Comparison of ENCODE assay signal across 16 cellular contexts in genomic region chr2:42459296-42459695, GRCh38. TPM values are rescaled to one million over a fixed set of nuclear protein-coding genes. Genes with fewer than 3 reads are reported as not detected.
DNase-seq lines count a peak whose midpoint lies in the region; ATAC-seq and TF ChIP-seq lines count a peak whose summit lies in the region.
"Had no signal": no experiment of that assay in that cellular context is flagged by ENCODE, and none has a peak within 500 bp of the region (broad histone marks: within the 10 kb centered on the region; RNA-seq: fewer than 3 reads in every experiment).

No MANE protein-coding gene starts in this region.

- H3K27ac Mint-ChIP-seq in H9, result peak overlapping the region; percentile 59 to 89 (median 71); a peak in 6 of 7 replicates
- H3K27ac Mint-ChIP-seq in WTC11, result peak overlapping the region; percentile 81
- H3K27ac Mint-ChIP-seq: CD4-positive, CD25-positive, alpha-beta regulatory T cell had no signal

- H3K56ac ChIP-seq in H9 (ENCODE audit: insufficient read length, low read depth, low read length), result no peak overlapping the region

- H3K27me3 ChIP-seq in H9 (ENCODE audit: insufficient read depth, low read length) (no peaks in the 10 kb centered on the region), Peyer's patch (no peaks in the 10 kb centered on the region)
- H3K27me3 ChIP-seq: BLaER1 treated with 17β-estradiol and CSF1 and Interleukin-3, amounts not matched to agents 10 nM and 100 nM had no signal

- no peaks in the 10 kb centered on the region for H3K27me3 Mint-ChIP-seq in H9 (ENCODE audit: low read depth)
- H3K27me3 Mint-ChIP-seq in WTC11 (ENCODE audit: low read depth), result no peaks in the 10 kb centered on the region

- no peak overlapping the region for H3K9ac ChIP-seq in H9 (ENCODE audit: extremely low read depth, insufficient read length, low read length)
- H3K9ac ChIP-seq: BLaER1 treated with 17β-estradiol and CSF1 and Interleukin-3, amounts not matched to agents 10 nM and 100 nM had no signal

- TF ChIP-seq CTCF in H9 (conservative IDR thresholded peaks at IDR 0.05) (no peak), WTC11 (IDR thresholded peaks at IDR 0.05) (no peak), epithelial cell of esophagus (IDR thresholded peaks at IDR 0.05; ENCODE audit: insufficient read depth, low read depth, low read length, missing control alignments) (no peak), Peyer's patch (IDR thresholded peaks at IDR 0.05) (no peak)

- POLR2A ChIA-PET in WTC11 (lab: Charles Lee), result no interaction called here

- no peak overlapping the region for H4K91ac ChIP-seq in H9 (ENCODE audit: insufficient read length, low read depth, low read length)

- no peak overlapping the region for H2BK5ac ChIP-seq in H9 (ENCODE audit: insufficient read length, low read length)

- H4K5ac ChIP-seq in H9 (ENCODE audit: insufficient read length, low read depth, low read length), result no peak overlapping the region

- no peak overlapping the region for H2BK20ac ChIP-seq in H9 (ENCODE audit: low read depth, low read length, poor library complexity, severe bottlenecking)

- no peak overlapping the region for H2AK5ac ChIP-seq in H9 (ENCODE audit: insufficient read length, low read length)

- CTCF ChIA-PET in WTC11 (lab: Charles Lee), result no interaction called here

- no peak overlapping the region for H3K23ac ChIP-seq in H9 (ENCODE audit: insufficient read length, low read depth, low read length)

- no peaks in the 10 kb centered on the region for H3K79me2 ChIP-seq in H9 (ENCODE audit: insufficient read depth, low read length)

- H4K20me1 ChIP-seq in H9 (ENCODE audit: control insufficient read depth, insufficient read depth, insufficient read length), result no peaks in the 10 kb centered on the region
- H4K20me1 ChIP-seq: BLaER1 treated with 17β-estradiol and CSF1 and Interleukin-3, amounts not matched to agents 10 nM and 100 nM had no signal

- H3K4me1 ChIP-seq in H9 (ENCODE audit: insufficient read depth, low read length), result no peaks in the 10 kb centered on the region
- no peaks in the 10 kb centered on the region for H3K4me1 ChIP-seq in Peyer's patch
- H3K4me1 ChIP-seq: BLaER1 treated with 17β-estradiol and CSF1 and Interleukin-3, amounts not matched to agents 10 nM and 100 nM had no signal

- no peak for TF ChIP-seq POLR2A in Peyer's patch (IDR thresholded peaks at IDR 0.05)

- H3K4me1 Mint-ChIP-seq in H9 (peaks cover 28 to 44% of the 10 kb centered on the region in 2 experiments), WTC11 (peaks cover 27% of the 10 kb centered on the region)
- H3K4me1 Mint-ChIP-seq: CD4-positive, CD25-positive, alpha-beta regulatory T cell had no signal

- H3K4me2 ChIP-seq in H9 (ENCODE audit: insufficient read depth, insufficient read length, low read length), result no peak overlapping the region
- H3K4me2 ChIP-seq: BLaER1 treated with 17β-estradiol and CSF1 and Interleukin-3, amounts not matched to agents 10 nM and 100 nM had no signal

- H3K4me3 ChIP-seq in epithelial cell of esophagus (ENCODE audit: low read length) (no peak overlapping the region), Peyer's patch (no peak overlapping the region)
- H3K4me3 ChIP-seq: BLaER1 treated with 17β-estradiol and CSF1 and Interleukin-3, amounts not matched to agents 10 nM and 100 nM; GM12878 had no signal

- H2BK120ac ChIP-seq in H9 (ENCODE audit: low read depth, low read length, poor library complexity, severe bottlenecking), result no peak overlapping the region

- no CpG with 5 or more reads among the region's 3 CpGs for WGBS in H9 (ENCODE audit: extremely low coverage, insufficient read length, low lambda C conversion rate)

- DNase-seq in H9, result no peak
- DNase-seq in WTC11 (ENCODE audit: low spot score), result no peak
- DNase-seq in epithelial cell of esophagus (ENCODE audit: low read depth), result peak; percentile 18
- DNase-seq in renal cortical epithelial cell (ENCODE audit: low read depth), result peak; percentile 11
- DNase-seq in stimulated activated CD4-positive, alpha-beta T cell treated with anti-CD3 and anti-CD28 coated beads, Interleukin-1b, Interleukin-23, amount 100 ng/mL, for 48 hours, result no peak
- DNase-seq in stimulated activated naive CD4-positive, alpha-beta T cell (lab: John Stamatoyannopoulos, UW), result no peak
- no peak for DNase-seq in Peyer's patch
- DNase-seq: ACHN; Calu3; CD4-positive, CD25-positive, alpha-beta regulatory T cell; DMS 273 treated with DMSO at 0.1 percent for 48 hours; DMS79; H7 had no signal

- no peaks in the 10 kb centered on the region for H3K9me3 Mint-ChIP-seq in H9
- H3K9me3 Mint-ChIP-seq in WTC11, result no peaks in the 10 kb centered on the region
- H3K9me3 Mint-ChIP-seq: CD4-positive, CD25-positive, alpha-beta regulatory T cell had no signal

- no peak overlapping the region for H3T11ph ChIP-seq in H9 (ENCODE audit: low read length)

- H3K4ac ChIP-seq in H9 (ENCODE audit: low read depth, low read length), result no peak overlapping the region

- H2BK15ac ChIP-seq in H9 (ENCODE audit: low read depth, low read length), result no peak overlapping the region

- no peaks in the 10 kb centered on the region for H3K36me3 ChIP-seq in Peyer's patch
- H3K36me3 ChIP-seq: BLaER1 treated with 17β-estradiol and CSF1 and Interleukin-3, amounts not matched to agents 10 nM and 100 nM had no signal

- H3K27ac ChIP-seq in H9 (ENCODE audit: insufficient read length, low read depth, low read length) (no peak overlapping the region), Peyer's patch (no peak overlapping the region)
- H3K27ac ChIP-seq: BLaER1 treated with 17β-estradiol and CSF1 and Interleukin-3, amounts not matched to agents 10 nM and 100 nM had no signal

- H3K36me3 Mint-ChIP-seq in H9 (ENCODE audit: insufficient read depth in 1 of 3, low read depth in 3 of 3) (peaks cover 5 to 27% (median 10%) of the 10 kb centered on the region in 3 experiments; a peak in 6 of 7 replicates), WTC11 (peaks cover 5% of the 10 kb centered on the region; the same call in 1 of the 2 replicates)

- no peak for ATAC-seq in WTC11
- no peak for ATAC-seq in HG02798 (IDR thresholded peaks at IDR 0.05; ENCODE audit: poor library complexity, unreplicated experiment)
- ATAC-seq: GM12878 had no signal

- H3K9me3 ChIP-seq in H9 (ENCODE audit: control insufficient read depth, low read depth, low read length) (no peaks in the 10 kb centered on the region), Peyer's patch (no peaks in the 10 kb centered on the region)
- H3K9me3 ChIP-seq: BLaER1 treated with 17β-estradiol and CSF1 and Interleukin-3, amounts not matched to agents 10 nM and 100 nM had no signal

- H3K23me2 ChIP-seq in H9 (ENCODE audit: insufficient read length, low read depth, low read length, poor library complexity, severe bottlenecking), result no peaks in the 10 kb centered on the region

- H2BK12ac ChIP-seq in H9 (ENCODE audit: insufficient read length, low read depth, low read length), result no peak overlapping the region

- H3K4me3 Mint-ChIP-seq in H9 (no peak overlapping the region), WTC11 (no peak overlapping the region)
- H3K4me3 Mint-ChIP-seq: CD4-positive, CD25-positive, alpha-beta regulatory T cell had no signal

- no peak overlapping the region for H3K18ac ChIP-seq in H9 (ENCODE audit: insufficient read length, low read depth, low read length)

- H2AFZ ChIP-seq in H9 (ENCODE audit: low read length), result no peak overlapping the region

- H3K14ac ChIP-seq in H9 (ENCODE audit: insufficient read depth, low read length), result no peak overlapping the region

- no peak overlapping the region for H4K8ac ChIP-seq in H9 (replicated peaks; ENCODE audit: insufficient read length, low read depth, low read length)

- peaks cover 7% of the 10 kb centered on the region for H3K79me1 ChIP-seq in H9 (ENCODE audit: insufficient read depth, low read depth, low read length, poor library complexity, severe bottlenecking)

TF ChIP-seq in WTC11, 78 proteins besides CTCF, POLR2A, EP300 and RAD21:
- TF ChIP-seq, protein P1, sequence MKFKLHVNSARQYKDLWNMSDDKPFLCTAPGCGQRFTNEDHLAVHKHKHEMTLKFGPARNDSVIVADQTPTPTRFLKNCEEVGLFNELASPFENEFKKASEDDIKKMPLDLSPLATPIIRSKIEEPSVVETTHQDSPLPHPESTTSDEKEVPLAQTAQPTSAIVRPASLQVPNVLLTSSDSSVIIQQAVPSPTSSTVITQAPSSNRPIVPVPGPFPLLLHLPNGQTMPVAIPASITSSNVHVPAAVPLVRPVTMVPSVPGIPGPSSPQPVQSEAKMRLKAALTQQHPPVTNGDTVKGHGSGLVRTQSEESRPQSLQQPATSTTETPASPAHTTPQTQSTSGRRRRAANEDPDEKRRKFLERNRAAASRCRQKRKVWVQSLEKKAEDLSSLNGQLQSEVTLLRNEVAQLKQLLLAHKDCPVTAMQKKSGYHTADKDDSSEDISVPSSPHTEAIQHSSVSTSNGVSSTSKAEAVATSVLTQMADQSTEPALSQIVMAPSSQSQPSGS (CRISPR knock-in tag; IDR thresholded peaks at IDR 0.05; ENCODE audit: borderline replicate concordance, low read depth), result no peak
- TF ChIP-seq GABPB1 (CRISPR knock-in tag; IDR thresholded peaks at IDR 0.05), result peak; percentile 48; the same call in 1 of the 2 replicates

RNA-seq across cellular contexts. Expression of gene KCNG3, which starts 34.5 kb away (rescaled TPM):
- 16.5 and 17.0 TPM in 2 replicates for total RNA-seq in H9 (2021)
- 12.9 to 15.5 TPM (median 13.1 TPM) in 3 replicates for total RNA-seq in WTC11 (2021)
- 0.15 TPM in 1 of 2 replicates, not detected in the other for total RNA-seq in renal cortical epithelial cell
- 1 to 10 TPM in 1 of 4 donors, under 1 TPM in 3; 0.27 to 1.1 (median 0.74) TPM for total RNA-seq in Peyer's patch
- total RNA-seq: CD4-positive, CD25-positive, alpha-beta regulatory T cell had no signal

Comparison
In these comparisons a context has a peak if more than half of its experiments do, and no peak if none do; other contexts are left out.
1. DNase-seq: peak in epithelial cell of esophagus (single experiment) and renal cortical epithelial cell (single experiment); none in H9 (single experiment), WTC11 (single experiment), stimulated activated CD4-positive, alpha-beta T cell treated with anti-CD3 and anti-CD28 coated beads, Interleukin-1b, Interleukin-23, amount 100 ng/mL, for 48 hours (single experiment), stimulated activated naive CD4-positive, alpha-beta T cell (0 of 6) and Peyer's patch (0 of 3).